ENCODE assay signal across 21 cellular contexts in the genomic region with DNA sequence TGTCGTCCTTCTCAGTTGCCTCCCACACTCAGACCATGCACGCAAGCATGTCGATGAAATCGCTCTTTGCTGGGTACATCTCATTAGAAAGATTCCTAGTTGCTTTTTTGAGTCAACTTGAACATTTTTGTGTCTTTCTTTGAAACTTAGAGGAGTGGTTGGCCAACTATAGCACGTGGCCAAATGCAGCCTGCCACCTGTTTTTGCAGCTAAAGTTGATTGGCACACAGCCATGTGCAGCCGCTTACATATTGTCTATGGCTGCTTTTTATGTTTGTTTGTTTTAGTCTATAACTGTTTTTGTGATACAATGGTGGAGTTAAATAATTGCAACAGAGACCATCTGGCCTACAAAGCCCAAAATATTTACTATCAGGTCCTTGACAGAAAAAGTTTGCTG.
DNase-seq lines count a peak whose midpoint lies in the region; ATAC-seq, FAIRE-seq and TF ChIP-seq lines count a peak whose summit lies in the region.
"Had no signal": no experiment of that assay in that cellular context is flagged by ENCODE, and none has a peak within 500 bp of the region (broad histone marks: within the 10 kb centered on the region; RNA-seq: fewer than 3 reads in every experiment).

No MANE protein-coding gene starts in this region.

- POLR2A ChIA-PET in HepG2 (lab: Yijun Ruan, JAX) (no interaction called here), Caco-2 (lab: Charles Lee) (no interaction called here)
- POLR2A ChIA-PET in activated CD4-positive, alpha-beta memory T cell treated with anti-CD3 and anti-CD28 coated beads for 36 hours (lab: Charles Lee) = no interaction called here

- H4K20me1 ChIP-seq in HepG2 (ENCODE audit: insufficient read depth, low read length) (no peaks in the 10 kb centered on the region), astrocyte (ENCODE audit: insufficient read depth, low read length) (no peaks in the 10 kb centered on the region)

- TF ChIP-seq CTCF in HepG2 (CRISPR knock-in tag; IDR thresholded peaks at IDR 0.05) (no peak), right lobe of liver (IDR thresholded peaks at IDR 0.05) (no peak), astrocyte (IDR thresholded peaks at IDR 0.05; ENCODE audit: insufficient read depth, low read depth, low read length) (no peak), thyroid gland (IDR thresholded peaks at IDR 0.05) (no peak), Caco-2 (IDR thresholded peaks at IDR 0.05; ENCODE audit: insufficient read depth in 1 of 2, low read depth in 1 of 2, low read length in 1 of 2, severe bottlenecking in 1 of 2, unreplicated experiment in 1 of 2) (no peak)

- H3K27ac Mint-ChIP-seq in astrocyte (ENCODE audit: unreplicated experiment) = no peak overlapping the region
- no peak overlapping the region for H3K27ac Mint-ChIP-seq in Caco-2 (ENCODE audit: unreplicated experiment)
- no peak overlapping the region for H3K27ac Mint-ChIP-seq in activated CD4-positive, alpha-beta memory T cell treated with anti-CD3 and anti-CD28 coated beads for 36 hours
- H3K27ac Mint-ChIP-seq: B cell; CD4-positive, alpha-beta T cell had no signal

- no peak for TF ChIP-seq POLR2A in HepG2 (IDR thresholded peaks at IDR 0.05; ENCODE audit: insufficient read depth in 1 of 2, low read depth in 2 of 2, low read length in 2 of 2)
- no peak for TF ChIP-seq POLR2A in right lobe of liver (IDR thresholded peaks at IDR 0.05)
- no peak for TF ChIP-seq POLR2A in thyroid gland (IDR thresholded peaks at IDR 0.05)

- TF ChIP-seq EP300 in HepG2 (IDR thresholded peaks at IDR 0.05; ENCODE audit: low read depth in 2 of 2, low read length in 2 of 2) (no peak), HepG2 (CRISPR knock-in tag; IDR thresholded peaks at IDR 0.05; ENCODE audit: borderline replicate concordance) (no peak)

- FAIRE-seq in HepG2 (lab: Jason Lieb, UNC) = no peak
- FAIRE-seq in astrocyte (lab: Jason Lieb, UNC) = peak; percentile 67
- FAIRE-seq: D721Med, GM19239 had no signal

- ATAC-seq in HepG2 (no peak), right lobe of liver (no peak), sciatic nerve (no peak)
- ATAC-seq: Panc1, Right ventricle myocardium inferior had no signal

- CTCF ChIA-PET in HepG2 (lab: Yijun Ruan, JAX; ENCODE audit: low intra/inter-chr PET ratio, low total read pairs) = no interaction called here
- CTCF ChIA-PET in Caco-2 (lab: Charles Lee) = no interaction called here
- CTCF ChIA-PET in activated CD4-positive, alpha-beta memory T cell treated with anti-CD3 and anti-CD28 coated beads for 36 hours (lab: Charles Lee) = no interaction called here

- no peaks in the 10 kb centered on the region for H3K36me3 Mint-ChIP-seq in astrocyte (ENCODE audit: low read depth, unreplicated experiment)
- H3K36me3 Mint-ChIP-seq in Caco-2 (ENCODE audit: insufficient read depth, unreplicated experiment) = no peaks in the 10 kb centered on the region
- no peaks in the 10 kb centered on the region for H3K36me3 Mint-ChIP-seq in activated CD4-positive, alpha-beta memory T cell treated with anti-CD3 and anti-CD28 coated beads for 36 hours

- TF ChIP-seq RAD21 in HepG2 (CRISPR knock-in tag; IDR thresholded peaks at IDR 0.05) = no peak

- H3K27ac ChIP-seq in HepG2 (ENCODE audit: extremely low read length, insufficient read depth, low read length) = no peak overlapping the region
- no peak overlapping the region for H3K27ac ChIP-seq in right lobe of liver
- H3K27ac ChIP-seq in astrocyte (ENCODE audit: low read depth, low read length) = no peak overlapping the region
- H3K27ac ChIP-seq in thyroid gland = no peak overlapping the region
- H3K27ac ChIP-seq: KMS-11, SK-N-MC had no signal

- H3K4me1 ChIP-seq in HepG2 (ENCODE audit: insufficient read depth, low read length) (no peaks in the 10 kb centered on the region), right lobe of liver (no peaks in the 10 kb centered on the region), astrocyte (ENCODE audit: insufficient read depth, low read length) (peaks cover 23% of the 10 kb centered on the region), thyroid gland (no peaks in the 10 kb centered on the region), Caco-2 (no peaks in the 10 kb centered on the region)

- H3K9ac ChIP-seq in HepG2 (ENCODE audit: insufficient read depth, low read depth, low read length) (no peak overlapping the region), astrocyte (ENCODE audit: low read length) (no peak overlapping the region)
- H3K9ac ChIP-seq: KMS-11 had no signal

- DNase-seq in HepG2 (ENCODE audit: low spot score) (no peak), right lobe of liver (no peak), NCI-H345 (lab: John Stamatoyannopoulos, UW) (peak; percentile 53), astrocyte (ENCODE audit: low read depth) (no peak), thyroid gland (peak; percentile 9), Caco-2 (no peak), sciatic nerve (ENCODE audit: low spot score) (no peak)
- DNase-seq in activated CD4-positive, alpha-beta memory T cell treated with anti-CD3 and anti-CD28 coated beads for 36 hours = no peak
- DNase-seq: CD4-positive, alpha-beta T cell; H7; MG63; NCI-H1092 treated with DMSO at 0.1 percent for 48 hours; NCI-H1930; NCI-H526 treated with DMSO at 0.1 percent for 48 hours had no signal

- no peak overlapping the region for H3K4me3 ChIP-seq in HepG2 (replicated peaks in 1 of 3; ENCODE audit: insufficient read depth in 1 of 3, low read depth in 2 of 3, low read length in 3 of 3)
- no peak overlapping the region for H3K4me3 ChIP-seq in right lobe of liver
- no peak overlapping the region for H3K4me3 ChIP-seq in astrocyte (ENCODE audit: insufficient read depth, low read depth, low read length)
- H3K4me3 ChIP-seq in thyroid gland (replicated peaks in 1 of 3) = no peak overlapping the region
- H3K4me3 ChIP-seq in Caco-2 (ENCODE audit: low read depth, low read length) = no peak overlapping the region
- H3K4me3 ChIP-seq: MG63, SK-N-MC had no signal

- H3K36me3 ChIP-seq in HepG2 (replicated peaks in 1 of 2; ENCODE audit: control insufficient read depth in 1 of 2, insufficient read depth in 2 of 2, low read length in 2 of 2) (no peaks in the 10 kb centered on the region), right lobe of liver (no peaks in the 10 kb centered on the region), astrocyte (ENCODE audit: insufficient read depth, low read length) (no peaks in the 10 kb centered on the region), thyroid gland (no peaks in the 10 kb centered on the region), Caco-2 (ENCODE audit: control insufficient read depth, insufficient read depth, low read length) (no peaks in the 10 kb centered on the region)
- H3K36me3 ChIP-seq: MG63 had no signal

- H3K9me3 Mint-ChIP-seq in astrocyte (ENCODE audit: unreplicated experiment) = no peaks in the 10 kb centered on the region
- no peaks in the 10 kb centered on the region for H3K9me3 Mint-ChIP-seq in Caco-2 (ENCODE audit: unreplicated experiment)
- H3K9me3 Mint-ChIP-seq in activated CD4-positive, alpha-beta memory T cell treated with anti-CD3 and anti-CD28 coated beads for 36 hours = no peaks in the 10 kb centered on the region
- H3K9me3 Mint-ChIP-seq: CD4-positive, alpha-beta T cell had no signal

- H3K27me3 Mint-ChIP-seq in astrocyte (ENCODE audit: low read depth, unreplicated experiment) (peaks cover 1% of the 10 kb centered on the region), Caco-2 (ENCODE audit: insufficient read depth, unreplicated experiment) (no peaks in the 10 kb centered on the region)
- H3K27me3 Mint-ChIP-seq in activated CD4-positive, alpha-beta memory T cell treated with anti-CD3 and anti-CD28 coated beads for 36 hours = no peaks in the 10 kb centered on the region
- H3K27me3 Mint-ChIP-seq: B cell; CD4-positive, alpha-beta T cell had no signal

- no peaks in the 10 kb centered on the region for H3K27me3 ChIP-seq in HepG2 (ENCODE audit: control insufficient read depth in 1 of 2, insufficient read depth in 2 of 2, low read length in 2 of 2)
- no peaks in the 10 kb centered on the region for H3K27me3 ChIP-seq in right lobe of liver
- H3K27me3 ChIP-seq in astrocyte (ENCODE audit: insufficient read depth, low read length) = no peaks in the 10 kb centered on the region
- H3K27me3 ChIP-seq in thyroid gland = no peaks in the 10 kb centered on the region
- no peaks in the 10 kb centered on the region for H3K27me3 ChIP-seq in Caco-2 (replicated peaks; ENCODE audit: control insufficient read depth, insufficient read depth, low read length)
- H3K27me3 ChIP-seq: MG63 had no signal

- H3K4me3 Mint-ChIP-seq in astrocyte (ENCODE audit: unreplicated experiment) (no peak overlapping the region), Caco-2 (ENCODE audit: unreplicated experiment) (no peak overlapping the region)
- no peak overlapping the region for H3K4me3 Mint-ChIP-seq in activated CD4-positive, alpha-beta memory T cell treated with anti-CD3 and anti-CD28 coated beads for 36 hours
- H3K4me3 Mint-ChIP-seq: B cell; CD4-positive, alpha-beta T cell had no signal

- H3K9me3 ChIP-seq in HepG2 (ENCODE audit: low read length) = no peaks in the 10 kb centered on the region
- no peaks in the 10 kb centered on the region for H3K9me3 ChIP-seq in right lobe of liver
- H3K9me3 ChIP-seq in astrocyte (ENCODE audit: insufficient read depth, low read depth, low read length) = no peaks in the 10 kb centered on the region
- H3K9me3 ChIP-seq in thyroid gland = no peaks in the 10 kb centered on the region
- no peaks in the 10 kb centered on the region for H3K9me3 ChIP-seq in Caco-2
- H3K9me3 ChIP-seq: MG63 had no signal

- H2AFZ ChIP-seq in HepG2 (ENCODE audit: low read length) (no peak overlapping the region), astrocyte (ENCODE audit: low read depth, low read length) (no peak overlapping the region)

- H3K79me2 ChIP-seq in HepG2 (ENCODE audit: insufficient read depth, low read length) (no peaks in the 10 kb centered on the region), astrocyte (ENCODE audit: insufficient read depth, low read length) (no peaks in the 10 kb centered on the region)

- BruUV-seq in HepG2 (replicated peaks; lab: Mats Ljungman, UMichigan) (no TSS peak), Caco-2 (replicated peaks; lab: Mats Ljungman, UMichigan) (no TSS peak)

- intact Hi-C loops in HepG2 (cut with micrococcal nuclease; ENCODE audit: unreplicated experiment) (no loop called here), right lobe of liver (cut with DNase I) (no loop called here), thyroid gland (cut with DNase I) (no loop called here), Caco-2 (cut with micrococcal nuclease; ENCODE audit: unreplicated experiment) (no loop called here), sciatic nerve (cut with DNase I) (no loop called here)
- intact Hi-C loops in activated CD4-positive, alpha-beta memory T cell treated with anti-CD3 and anti-CD28 coated beads for 36 hours (cut with micrococcal nuclease) = no loop called here

- peaks cover 2% of the 10 kb centered on the region for H3K4me1 Mint-ChIP-seq in astrocyte (ENCODE audit: low read depth, unreplicated experiment)
- H3K4me1 Mint-ChIP-seq in Caco-2 (ENCODE audit: low read depth, unreplicated experiment) = peaks cover 7% of the 10 kb centered on the region
- no peaks in the 10 kb centered on the region for H3K4me1 Mint-ChIP-seq in activated CD4-positive, alpha-beta memory T cell treated with anti-CD3 and anti-CD28 coated beads for 36 hours (ENCODE audit: low read depth)

- 70% methylated on average over 6 of the region's 6 CpGs for WGBS in HepG2 (ENCODE audit: low lambda C conversion rate)
- WGBS in right lobe of liver (ENCODE audit: insufficient coverage, low coverage, low lambda C conversion rate, missing lambda C conversion rate) = 62% methylated on average over 6 of the region's 6 CpGs
- 77 to 81% methylated on average over 6 of the region's 6 CpGs for WGBS in thyroid gland, 2 donors

- no peak overlapping the region for H3K4me2 ChIP-seq in HepG2 (ENCODE audit: low read depth, low read length)
- H3K4me2 ChIP-seq in astrocyte (ENCODE audit: low read length) = no peak overlapping the region
- H3K4me2 ChIP-seq: KMS-11 had no signal

- in situ Hi-C loops in HepG2 (cut with HindIII; ENCODE audit: extremely low pct_ligation_motif_present, low pct_unique_long_range_greater_than_20kb) = no loop called here

Comparison
In these comparisons a context has a peak if more than half of its experiments do, and no peak if none do; other contexts are left out.
1. DNase-seq: peak in NCI-H345 (single experiment) and thyroid gland (2 of 2); none in HepG2 (single experiment), right lobe of liver (0 of 3), astrocyte (single experiment), Caco-2 (0 of 2), sciatic nerve (single experiment) and activated CD4-positive, alpha-beta memory T cell treated with anti-CD3 and anti-CD28 coated beads for 36 hours (single experiment).